Comparison of ENCODE assay signal across 13 cellular contexts in the genomic region with DNA sequence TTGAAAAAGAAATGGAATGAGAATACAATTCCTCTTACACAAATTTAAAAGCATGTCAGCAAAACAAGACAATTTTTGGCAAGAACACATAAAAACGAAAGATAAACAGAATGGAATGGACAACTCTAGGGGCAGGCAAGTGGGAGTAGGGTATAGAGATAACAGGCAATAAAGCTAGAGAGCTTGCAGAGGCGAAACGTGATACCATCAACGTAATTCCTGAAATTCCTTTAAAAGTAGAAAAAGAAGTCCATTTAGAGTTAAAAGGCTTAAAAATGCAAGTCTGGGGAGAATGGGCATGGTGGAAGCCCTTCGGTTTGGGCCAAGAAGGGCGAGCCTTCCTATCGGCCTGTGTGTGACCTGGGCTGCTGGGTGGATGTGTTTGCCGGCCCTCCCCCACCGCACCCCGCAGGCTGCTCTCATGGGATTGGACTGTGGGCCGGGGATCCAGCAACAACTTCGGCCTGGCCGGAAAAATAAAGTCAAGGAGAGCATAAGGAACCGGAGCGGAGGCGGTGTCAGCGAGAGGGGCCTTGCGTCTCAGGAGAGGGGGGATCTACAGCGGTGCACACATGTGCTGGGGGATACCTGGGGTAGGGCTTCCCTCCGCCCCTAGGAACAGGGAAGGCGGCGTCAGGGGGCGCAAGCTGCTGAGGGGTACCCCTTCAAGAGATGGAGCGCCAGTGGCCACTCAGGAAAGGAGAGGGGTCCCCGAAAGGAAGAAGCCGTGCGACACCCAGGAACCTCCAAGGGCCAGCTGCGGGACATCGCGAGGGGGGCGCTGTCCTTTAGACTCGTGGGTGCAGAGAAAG. TPM values are rescaled to one million over a fixed set of nuclear protein-coding genes. Genes with fewer than 3 reads are reported as not detected.
DNase-seq lines count a peak whose midpoint lies in the region; ATAC-seq, FAIRE-seq and TF ChIP-seq lines count a peak whose summit lies in the region.
"Had no signal": no experiment of that assay in that cellular context is flagged by ENCODE, and none has a peak within 500 bp of the region (broad histone marks: within the 10 kb centered on the region; RNA-seq: fewer than 3 reads in every experiment).

No MANE protein-coding gene starts in this region.

- H4K20me1 ChIP-seq in HepG2 (ENCODE audit: insufficient read depth, low read length) = no peaks in the 10 kb centered on the region

- H3K4me3 ChIP-seq in endodermal cell (ENCODE audit: low read length) = no peak overlapping the region
- H3K4me3 ChIP-seq in HepG2 (replicated peaks in 1 of 3; ENCODE audit: insufficient read depth in 1 of 3, low read depth in 2 of 3, low read length in 3 of 3) = peak overlapping the region in 1 of 3 experiments; percentile 30; a peak in 1 of 6 replicates
- peak overlapping the region; percentile 19 to 28 for H3K4me3 ChIP-seq in vagina
- H3K4me3 ChIP-seq: mucosa of descending colon had no signal

- intact Hi-C loops in HepG2 (cut with micrococcal nuclease; ENCODE audit: unreplicated experiment) (no loop called here), vagina (cut with DNase I) (no loop called here)

- H3K9me3 Mint-ChIP-seq in stimulated activated naive CD8-positive, alpha-beta T cell treated with anti-CD3 and anti-CD28 coated beads, Interleukin-15, amount 100 ng/mL, for 72 hours = no peaks in the 10 kb centered on the region
- H3K9me3 Mint-ChIP-seq in endodermal cell = no peaks in the 10 kb centered on the region

- H3K4me2 ChIP-seq in HepG2 (ENCODE audit: low read depth, low read length) = peak overlapping the region; percentile 41; the same call in 1 of the 2 replicates

- no peak for TF ChIP-seq EP300 in HepG2 (IDR thresholded peaks at IDR 0.05; ENCODE audit: low read depth in 2 of 2, low read length in 2 of 2)
- no peak for TF ChIP-seq EP300 in HepG2 (CRISPR knock-in tag; IDR thresholded peaks at IDR 0.05; ENCODE audit: borderline replicate concordance)

- H3K27ac ChIP-seq in endodermal cell (ENCODE audit: low read depth, low read length) (no peak overlapping the region), HepG2 (ENCODE audit: extremely low read length, insufficient read depth, low read length) (no peak overlapping the region), vagina (peak overlapping the region; percentile 59)

- no peak overlapping the region for H3K27ac Mint-ChIP-seq in stimulated activated naive CD8-positive, alpha-beta T cell treated with anti-CD3 and anti-CD28 coated beads, Interleukin-15, amount 100 ng/mL, for 72 hours
- no peak overlapping the region for H3K27ac Mint-ChIP-seq in endodermal cell
- H3K27ac Mint-ChIP-seq: activated naive CD8-positive, alpha-beta T cell had no signal

- no peak overlapping the region for H2AFZ ChIP-seq in HepG2 (ENCODE audit: low read length)

- no peak for DNase-seq in stimulated activated naive CD8-positive, alpha-beta T cell treated with anti-CD3 and anti-CD28 coated beads, Interleukin-15, amount 100 ng/mL, for 72 hours
- no peak for DNase-seq in stimulated activated naive CD8-positive, alpha-beta T cell treated with anti-CD3 and anti-CD28 coated beads, Interleukin-15, Interleukin-2, amounts not matched to agents 100 U/mL and 50 U/mL, for 24 hours
- DNase-seq in endodermal cell (peak; percentile 81), HepG2 (ENCODE audit: low spot score) (no peak), vagina (ENCODE audit: extremely low spot score in 2 of 2) (no peak), foreskin melanocyte (no peak)
- DNase-seq: activated CD4-positive, alpha-beta T cell treated with anti-CD3 and anti-CD28 coated beads for 1 hour; mucosa of descending colon had no signal

- no peak for FAIRE-seq in HepG2 (lab: Jason Lieb, UNC)
- FAIRE-seq: GM19239 had no signal

- H3K27me3 ChIP-seq in endodermal cell (ENCODE audit: control insufficient read depth, insufficient read depth, low read length, poor library complexity, severe bottlenecking) = peaks cover 36% of the 10 kb centered on the region
- peaks cover 7 to 60% of the 10 kb centered on the region in 2 experiments; a peak in 4 of 5 replicates for H3K27me3 ChIP-seq in HepG2 (ENCODE audit: control insufficient read depth in 1 of 2, insufficient read depth in 2 of 2, low read length in 2 of 2)
- no peaks in the 10 kb centered on the region for H3K27me3 ChIP-seq in vagina

- TF ChIP-seq CTCF in endodermal cell (conservative IDR thresholded peaks at IDR 0.05) = no peak
- no peak for TF ChIP-seq CTCF in HepG2 (CRISPR knock-in tag; IDR thresholded peaks at IDR 0.05)
- no peak for TF ChIP-seq CTCF in vagina (IDR thresholded peaks at IDR 0.05)

- no peaks in the 10 kb centered on the region for H3K36me3 Mint-ChIP-seq in endodermal cell (ENCODE audit: low read depth)
- H3K36me3 Mint-ChIP-seq: activated naive CD8-positive, alpha-beta T cell had no signal

- H3K4me1 ChIP-seq in endodermal cell (ENCODE audit: control insufficient read depth, insufficient read depth, low read length) (no peaks in the 10 kb centered on the region), HepG2 (ENCODE audit: insufficient read depth, low read length) (peaks cover 13% of the 10 kb centered on the region; the same call in 1 of the 2 replicates), vagina (peaks cover 38% of the 10 kb centered on the region)

- H3K27me3 Mint-ChIP-seq in stimulated activated naive CD8-positive, alpha-beta T cell treated with anti-CD3 and anti-CD28 coated beads, Interleukin-15, amount 100 ng/mL, for 72 hours = peaks cover 45% of the 10 kb centered on the region
- H3K27me3 Mint-ChIP-seq in endodermal cell (ENCODE audit: insufficient read depth) = peaks cover 51% of the 10 kb centered on the region

- POLR2A ChIA-PET in HepG2 (lab: Yijun Ruan, JAX) = no interaction called here

- 50 to 55% methylated on average over 20 to 32 of the region's 32 CpGs for WGBS in endodermal cell (ENCODE audit: insufficient coverage in 1 of 2, insufficient read length in 1 of 2), 2 experiments
- WGBS in HepG2 (ENCODE audit: low lambda C conversion rate) = 43% methylated on average over 32 of the region's 32 CpGs

- no peaks in the 10 kb centered on the region for H3K36me3 ChIP-seq in endodermal cell (ENCODE audit: control insufficient read depth, insufficient read depth, low read length)
- no peaks in the 10 kb centered on the region for H3K36me3 ChIP-seq in HepG2 (replicated peaks in 1 of 2; ENCODE audit: control insufficient read depth in 1 of 2, insufficient read depth in 2 of 2, low read length in 2 of 2)
- no peaks in the 10 kb centered on the region for H3K36me3 ChIP-seq in vagina

- H3K4me1 Mint-ChIP-seq in stimulated activated naive CD8-positive, alpha-beta T cell treated with anti-CD3 and anti-CD28 coated beads, Interleukin-15, amount 100 ng/mL, for 72 hours = peaks cover 26% of the 10 kb centered on the region
- H3K4me1 Mint-ChIP-seq in endodermal cell = peaks cover 13% of the 10 kb centered on the region

- peak overlapping the region; percentile 35 to 53 for H3K4me3 Mint-ChIP-seq in stimulated activated naive CD8-positive, alpha-beta T cell treated with anti-CD3 and anti-CD28 coated beads, Interleukin-15, amount 100 ng/mL, for 72 hours
- peak overlapping the region; percentile 36 for H3K4me3 Mint-ChIP-seq in endodermal cell
- H3K4me3 Mint-ChIP-seq: activated naive CD8-positive, alpha-beta T cell had no signal

- no peak for TF ChIP-seq RAD21 in HepG2 (CRISPR knock-in tag; IDR thresholded peaks at IDR 0.05)

- in situ Hi-C loops in HepG2 (cut with HindIII; ENCODE audit: extremely low pct_ligation_motif_present, low pct_unique_long_range_greater_than_20kb) = no loop called here

- H3K9ac ChIP-seq in endodermal cell (ENCODE audit: extremely low read depth, low read length, poor library complexity, severe bottlenecking) (no peak overlapping the region), HepG2 (ENCODE audit: insufficient read depth, low read depth, low read length) (no peak overlapping the region)

- H3K9me3 ChIP-seq in endodermal cell (ENCODE audit: control insufficient read depth, low read length) (no peaks in the 10 kb centered on the region), HepG2 (ENCODE audit: low read length) (no peaks in the 10 kb centered on the region), vagina (no peaks in the 10 kb centered on the region)
- H3K9me3 ChIP-seq: mucosa of descending colon had no signal

- no peak for ATAC-seq in stimulated activated naive CD8-positive, alpha-beta T cell treated with anti-CD3 and anti-CD28 coated beads, Interleukin-15, amount 100 ng/mL, for 72 hours
- ATAC-seq in stimulated activated naive CD8-positive, alpha-beta T cell treated with anti-CD3 and anti-CD28 coated beads, Interleukin-15, Interleukin-2, amounts not matched to agents 100 U/mL and 50 U/mL, for 24 hours = no peak
- peak; percentile 16 for ATAC-seq in HepG2
- no peak for ATAC-seq in GM19324 (IDR thresholded peaks at IDR 0.05; ENCODE audit: low FRiP score, unreplicated experiment)
- no peak for ATAC-seq in GM21360 (IDR thresholded peaks at IDR 0.05; ENCODE audit: unreplicated experiment)

- no peaks in the 10 kb centered on the region for H3K79me2 ChIP-seq in HepG2 (ENCODE audit: insufficient read depth, low read length)

- TF ChIP-seq POLR2A in HepG2 (IDR thresholded peaks at IDR 0.05; ENCODE audit: insufficient read depth in 1 of 2, low read depth in 2 of 2, low read length in 2 of 2) = no peak
- TF ChIP-seq POLR2A in vagina (IDR thresholded peaks at IDR 0.05) = no peak

- CTCF ChIA-PET in HepG2 (lab: Yijun Ruan, JAX; ENCODE audit: low intra/inter-chr PET ratio, low total read pairs) = no interaction called here

- BruUV-seq in HepG2 (replicated peaks; lab: Mats Ljungman, UMichigan) = no TSS peak

RNA-seq across cellular contexts. Expression of a gene that starts 4.1 kb away (rescaled TPM):
- total RNA-seq in endodermal cell (not detected), HepG2 (2016; rRNA removed; fragmentation: Illumina TruSeq; extraction: Trizol) (not detected in 2 replicates), vagina (not detected)
- polyA plus RNA-seq in endodermal cell (2013, experiment 1 of 2) = not detected
- polyA plus RNA-seq in endodermal cell (2013, experiment 2 of 2) = not detected
- total RNA-seq in HepG2 (2016; cell fraction: cytosol; rRNA removed; fragmentation: Illumina TruSeq; extraction: Trizol; ENCODE audit: low read depth) = not detected in 2 replicates
- not detected in 2 replicates for total RNA-seq in HepG2 (2016; cell fraction: insoluble cytoplasmic fraction; rRNA removed; fragmentation: Illumina TruSeq; extraction: Trizol)
- not detected in 2 replicates for total RNA-seq in HepG2 (2016; cell fraction: membrane; rRNA removed; fragmentation: Illumina TruSeq; extraction: Trizol)
- total RNA-seq in HepG2 (2016; cell fraction: nucleus; rRNA removed; fragmentation: Illumina TruSeq; extraction: Trizol) = not detected in 2 replicates
- not detected in 2 replicates for polyA plus RNA-seq in HepG2 (2011; rRNA removed)
- not detected in 2 replicates for polyA plus RNA-seq in HepG2 (2011; cell fraction: cytosol; rRNA removed)
- not detected in 2 replicates for polyA plus RNA-seq in HepG2 (2011; cell fraction: nucleus; rRNA removed)
- not detected in 2 replicates for polyA plus RNA-seq in HepG2 (2012)
- not detected in 2 replicates for polyA plus RNA-seq in HepG2 (2016; cell fraction: cytosol; fragmentation: Illumina TruSeq; extraction: Trizol; ENCODE audit: low read depth)
- polyA plus RNA-seq in HepG2 (2016; cell fraction: insoluble cytoplasmic fraction; fragmentation: Illumina TruSeq; extraction: Trizol; ENCODE audit: low read depth) = not detected in 2 replicates
- polyA plus RNA-seq in HepG2 (2016; cell fraction: membrane; fragmentation: Illumina TruSeq; extraction: Trizol; ENCODE audit: low read depth) = not detected in 2 replicates
- polyA plus RNA-seq in HepG2 (2016; cell fraction: nucleus; fragmentation: Illumina TruSeq; extraction: Trizol; ENCODE audit: insufficient read depth, low read depth) = not detected in 2 replicates
- not detected in 2 replicates for polyA minus RNA-seq in HepG2 (2011; rRNA and poly(A)+ RNA removed; ENCODE audit: low replicate concordance)
- polyA minus RNA-seq in HepG2 (2011; cell fraction: cytosol; rRNA and poly(A)+ RNA removed) = not detected in 2 replicates
- polyA minus RNA-seq in HepG2 (2011; cell fraction: nucleus; rRNA and poly(A)+ RNA removed) = not detected in 2 replicates
- total RNA-seq: mucosa of descending colon had no signal
- polyA plus RNA-seq: BJ had no signal

RNA-seq across cellular contexts. Expression of a gene that starts 5.5 kb away (rescaled TPM):
- total RNA-seq in endodermal cell (not detected), HepG2 (2016; rRNA removed; fragmentation: Illumina TruSeq; extraction: Trizol) (not detected in 2 replicates), vagina (not detected)
- not detected for polyA plus RNA-seq in endodermal cell (2013, experiment 1 of 2)
- polyA plus RNA-seq in endodermal cell (2013, experiment 2 of 2) = not detected
- total RNA-seq in HepG2 (2016; cell fraction: cytosol; rRNA removed; fragmentation: Illumina TruSeq; extraction: Trizol; ENCODE audit: low read depth) = not detected in 2 replicates
- not detected in 2 replicates for total RNA-seq in HepG2 (2016; cell fraction: insoluble cytoplasmic fraction; rRNA removed; fragmentation: Illumina TruSeq; extraction: Trizol)
- total RNA-seq in HepG2 (2016; cell fraction: membrane; rRNA removed; fragmentation: Illumina TruSeq; extraction: Trizol) = not detected in 2 replicates
- not detected in 2 replicates for total RNA-seq in HepG2 (2016; cell fraction: nucleus; rRNA removed; fragmentation: Illumina TruSeq; extraction: Trizol)
- polyA plus RNA-seq in HepG2 (2011; rRNA removed) = not detected in 2 replicates
- not detected in 2 replicates for polyA plus RNA-seq in HepG2 (2011; cell fraction: cytosol; rRNA removed)
- polyA plus RNA-seq in HepG2 (2011; cell fraction: nucleus; rRNA removed) = not detected in 2 replicates
- polyA plus RNA-seq in HepG2 (2012) = not detected in 2 replicates
- polyA plus RNA-seq in HepG2 (2016; cell fraction: cytosol; fragmentation: Illumina TruSeq; extraction: Trizol; ENCODE audit: low read depth) = not detected in 2 replicates
- not detected in 2 replicates for polyA plus RNA-seq in HepG2 (2016; cell fraction: insoluble cytoplasmic fraction; fragmentation: Illumina TruSeq; extraction: Trizol; ENCODE audit: low read depth)
- not detected in 2 replicates for polyA plus RNA-seq in HepG2 (2016; cell fraction: membrane; fragmentation: Illumina TruSeq; extraction: Trizol; ENCODE audit: low read depth)
- not detected in 2 replicates for polyA plus RNA-seq in HepG2 (2016; cell fraction: nucleus; fragmentation: Illumina TruSeq; extraction: Trizol; ENCODE audit: insufficient read depth, low read depth)
- polyA minus RNA-seq in HepG2 (2011; rRNA and poly(A)+ RNA removed; ENCODE audit: low replicate concordance) = not detected in 2 replicates
- polyA minus RNA-seq in HepG2 (2011; cell fraction: cytosol; rRNA and poly(A)+ RNA removed) = not detected in 2 replicates
- polyA minus RNA-seq in HepG2 (2011; cell fraction: nucleus; rRNA and poly(A)+ RNA removed) = not detected in 2 replicates
- total RNA-seq: mucosa of descending colon had no signal

RNA-seq across cellular contexts. Expression of a gene that starts 19.9 kb away (rescaled TPM):
- total RNA-seq in endodermal cell = 100 to 1,000 TPM in 1 of 2 donors, 10 to 100 TPM in 1; 80.1 to 106 TPM
- 174 TPM for polyA plus RNA-seq in endodermal cell (2013, experiment 1 of 2)
- 158 TPM for polyA plus RNA-seq in endodermal cell (2013, experiment 2 of 2)
- total RNA-seq in HepG2 (2016; rRNA removed; fragmentation: Illumina TruSeq; extraction: Trizol) = not detected in 2 replicates
- total RNA-seq in HepG2 (2016; cell fraction: cytosol; rRNA removed; fragmentation: Illumina TruSeq; extraction: Trizol; ENCODE audit: low read depth) = not detected in 2 replicates
- total RNA-seq in HepG2 (2016; cell fraction: insoluble cytoplasmic fraction; rRNA removed; fragmentation: Illumina TruSeq; extraction: Trizol) = not detected in 2 replicates
- not detected in 2 replicates for total RNA-seq in HepG2 (2016; cell fraction: membrane; rRNA removed; fragmentation: Illumina TruSeq; extraction: Trizol)
- total RNA-seq in HepG2 (2016; cell fraction: nucleus; rRNA removed; fragmentation: Illumina TruSeq; extraction: Trizol) = not detected in 2 replicates
- polyA plus RNA-seq in HepG2 (2011; rRNA removed) = 0.07 TPM in 1 of 2 replicates, not detected in the other
- 0.04 TPM in 1 of 2 replicates, not detected in the other for polyA plus RNA-seq in HepG2 (2011; cell fraction: cytosol; rRNA removed)
- polyA plus RNA-seq in HepG2 (2011; cell fraction: nucleus; rRNA removed) = 0.14 and 0.34 TPM in 2 replicates
- polyA plus RNA-seq in HepG2 (2012) = not detected in 2 replicates
- not detected in 2 replicates for polyA plus RNA-seq in HepG2 (2016; cell fraction: cytosol; fragmentation: Illumina TruSeq; extraction: Trizol; ENCODE audit: low read depth)
- not detected in 2 replicates for polyA plus RNA-seq in HepG2 (2016; cell fraction: insoluble cytoplasmic fraction; fragmentation: Illumina TruSeq; extraction: Trizol; ENCODE audit: low read depth)
- polyA plus RNA-seq in HepG2 (2016; cell fraction: membrane; fragmentation: Illumina TruSeq; extraction: Trizol; ENCODE audit: low read depth) = not detected in 2 replicates
- not detected in 2 replicates for polyA plus RNA-seq in HepG2 (2016; cell fraction: nucleus; fragmentation: Illumina TruSeq; extraction: Trizol; ENCODE audit: insufficient read depth, low read depth)
- not detected in 2 replicates for polyA minus RNA-seq in HepG2 (2011; rRNA and poly(A)+ RNA removed; ENCODE audit: low replicate concordance)
- not detected in 2 replicates for polyA minus RNA-seq in HepG2 (2011; cell fraction: cytosol; rRNA and poly(A)+ RNA removed)
- not detected in 2 replicates for polyA minus RNA-seq in HepG2 (2011; cell fraction: nucleus; rRNA and poly(A)+ RNA removed)
- total RNA-seq in vagina = 19.4 TPM

RNA-seq across cellular contexts. Expression of a gene that starts 20.2 kb away (rescaled TPM):
- total RNA-seq in endodermal cell = 10 to 100 TPM; 40.2 to 46.5 TPM
- 68.8 TPM for polyA plus RNA-seq in endodermal cell (2013, experiment 1 of 2)
- polyA plus RNA-seq in endodermal cell (2013, experiment 2 of 2) = 57.8 TPM
- total RNA-seq in HepG2 (2016; rRNA removed; fragmentation: Illumina TruSeq; extraction: Trizol) = 12.6 and 40.1 TPM in 2 replicates
- total RNA-seq in HepG2 (2016; cell fraction: cytosol; rRNA removed; fragmentation: Illumina TruSeq; extraction: Trizol; ENCODE audit: low read depth) = 15.8 and 19.1 TPM in 2 replicates
- 12.7 and 43.6 TPM in 2 replicates for total RNA-seq in HepG2 (2016; cell fraction: insoluble cytoplasmic fraction; rRNA removed; fragmentation: Illumina TruSeq; extraction: Trizol)
- 25.5 and 30.3 TPM in 2 replicates for total RNA-seq in HepG2 (2016; cell fraction: membrane; rRNA removed; fragmentation: Illumina TruSeq; extraction: Trizol)
- total RNA-seq in HepG2 (2016; cell fraction: nucleus; rRNA removed; fragmentation: Illumina TruSeq; extraction: Trizol) = 50.5 and 56.6 TPM in 2 replicates
- 84.2 and 92.3 TPM in 2 replicates for polyA plus RNA-seq in HepG2 (2011; rRNA removed)
- polyA plus RNA-seq in HepG2 (2011; cell fraction: cytosol; rRNA removed) = 34.6 and 52.7 TPM in 2 replicates
- 548 and 651 TPM in 2 replicates for polyA plus RNA-seq in HepG2 (2011; cell fraction: nucleus; rRNA removed)
- 37.5 and 47.0 TPM in 2 replicates for polyA plus RNA-seq in HepG2 (2012)
- 15.4 and 16.6 TPM in 2 replicates for polyA plus RNA-seq in HepG2 (2016; cell fraction: cytosol; fragmentation: Illumina TruSeq; extraction: Trizol; ENCODE audit: low read depth)
- polyA plus RNA-seq in HepG2 (2016; cell fraction: insoluble cytoplasmic fraction; fragmentation: Illumina TruSeq; extraction: Trizol; ENCODE audit: low read depth) = 13.1 and 14.6 TPM in 2 replicates
- polyA plus RNA-seq in HepG2 (2016; cell fraction: membrane; fragmentation: Illumina TruSeq; extraction: Trizol; ENCODE audit: low read depth) = 23.9 and 27.4 TPM in 2 replicates
- 129 TPM in 2 replicates for polyA plus RNA-seq in HepG2 (2016; cell fraction: nucleus; fragmentation: Illumina TruSeq; extraction: Trizol; ENCODE audit: insufficient read depth, low read depth)
- 12.5 and 33.7 TPM in 2 replicates for polyA minus RNA-seq in HepG2 (2011; rRNA and poly(A)+ RNA removed; ENCODE audit: low replicate concordance)
- polyA minus RNA-seq in HepG2 (2011; cell fraction: cytosol; rRNA and poly(A)+ RNA removed) = 9.0 and 9.2 TPM in 2 replicates
- polyA minus RNA-seq in HepG2 (2011; cell fraction: nucleus; rRNA and poly(A)+ RNA removed) = 45.2 and 51.7 TPM in 2 replicates
- 22.1 TPM for total RNA-seq in vagina

RNA-seq across cellular contexts. Expression of a gene that starts 20.3 kb away (rescaled TPM):
- total RNA-seq in endodermal cell (10 to 100 TPM; 36.8 to 37.5 TPM), HepG2 (2016; rRNA removed; fragmentation: Illumina TruSeq; extraction: Trizol) (27.6 and 35.4 TPM in 2 replicates), vagina (30.0 TPM)
- 41.2 TPM for polyA plus RNA-seq in endodermal cell (2013, experiment 1 of 2)
- polyA plus RNA-seq in endodermal cell (2013, experiment 2 of 2) = 37.7 TPM
- total RNA-seq in HepG2 (2016; cell fraction: cytosol; rRNA removed; fragmentation: Illumina TruSeq; extraction: Trizol; ENCODE audit: low read depth) = 5.8 and 7.1 TPM in 2 replicates
- 28.5 and 36.0 TPM in 2 replicates for total RNA-seq in HepG2 (2016; cell fraction: insoluble cytoplasmic fraction; rRNA removed; fragmentation: Illumina TruSeq; extraction: Trizol)
- total RNA-seq in HepG2 (2016; cell fraction: membrane; rRNA removed; fragmentation: Illumina TruSeq; extraction: Trizol) = 7.1 and 7.2 TPM in 2 replicates
- 36.6 and 39.6 TPM in 2 replicates for total RNA-seq in HepG2 (2016; cell fraction: nucleus; rRNA removed; fragmentation: Illumina TruSeq; extraction: Trizol)
- 34.2 and 44.0 TPM in 2 replicates for polyA plus RNA-seq in HepG2 (2011; rRNA removed)
- polyA plus RNA-seq in HepG2 (2011; cell fraction: cytosol; rRNA removed) = 21.5 and 23.3 TPM in 2 replicates
- 216 and 253 TPM in 2 replicates for polyA plus RNA-seq in HepG2 (2011; cell fraction: nucleus; rRNA removed)
- polyA plus RNA-seq in HepG2 (2012) = 26.0 and 31.8 TPM in 2 replicates
- polyA plus RNA-seq in HepG2 (2016; cell fraction: cytosol; fragmentation: Illumina TruSeq; extraction: Trizol; ENCODE audit: low read depth) = 3.7 and 4.5 TPM in 2 replicates
- 22.7 and 23.3 TPM in 2 replicates for polyA plus RNA-seq in HepG2 (2016; cell fraction: insoluble cytoplasmic fraction; fragmentation: Illumina TruSeq; extraction: Trizol; ENCODE audit: low read depth)
- 4.4 and 5.8 TPM in 2 replicates for polyA plus RNA-seq in HepG2 (2016; cell fraction: membrane; fragmentation: Illumina TruSeq; extraction: Trizol; ENCODE audit: low read depth)
- polyA plus RNA-seq in HepG2 (2016; cell fraction: nucleus; fragmentation: Illumina TruSeq; extraction: Trizol; ENCODE audit: insufficient read depth, low read depth) = 85.0 and 94.6 TPM in 2 replicates
- polyA minus RNA-seq in HepG2 (2011; rRNA and poly(A)+ RNA removed; ENCODE audit: low replicate concordance) = 26.6 and 68.4 TPM in 2 replicates
- polyA minus RNA-seq in HepG2 (2011; cell fraction: cytosol; rRNA and poly(A)+ RNA removed) = 14.9 and 18.9 TPM in 2 replicates
- polyA minus RNA-seq in HepG2 (2011; cell fraction: nucleus; rRNA and poly(A)+ RNA removed) = 34.0 and 43.6 TPM in 2 replicates

Comparison
In these comparisons a context has a peak if more than half of its experiments do, and no peak if none do; other contexts are left out.
1. RNA of a gene that starts 19.9 kb away (total RNA-seq): 80.1 to 106 TPM in endodermal cell and 19.4 TPM in vagina (single experiment); not detected in HepG2; every median in the first group is over 10 times any median in the second.